Comparison of ENCODE assay signal across 17 cellular contexts in genomic region chr12:4505381-4505986, GRCh38. TPM values are rescaled to one million over a fixed set of nuclear protein-coding genes. Genes with fewer than 3 reads are reported as not detected.
DNase-seq lines count a peak whose midpoint lies in the region; ATAC-seq, FAIRE-seq and TF ChIP-seq lines count a peak whose summit lies in the region.
"Had no signal": no experiment of that assay in that cellular context is flagged by ENCODE, and none has a peak within 500 bp of the region (broad histone marks: within the 10 kb centered on the region; RNA-seq: fewer than 3 reads in every experiment).

No MANE protein-coding gene starts in this region.

- no peaks in the 10 kb centered on the region for H3K9me2 ChIP-seq in PC-3 (replicated peaks; ENCODE audit: low read length)

- no peaks in the 10 kb centered on the region for H3K27me3 Mint-ChIP-seq in CD4-positive, CD25-positive, alpha-beta regulatory T cell
- H3K27me3 Mint-ChIP-seq in HFFc6 (ENCODE audit: insufficient read depth): no peaks in the 10 kb centered on the region
- H3K27me3 Mint-ChIP-seq in astrocyte (ENCODE audit: low read depth, unreplicated experiment): no peaks in the 10 kb centered on the region
- H3K27me3 Mint-ChIP-seq: activated CD4-positive, alpha-beta T cell treated with anti-CD3 and anti-CD28 coated beads, Interleukin-2, amount 10 ng/mL, durations not matched to agents 7 days and 5 days had no signal

- H3F3A ChIP-seq in PC-3 (ENCODE audit: low read length, unreplicated experiment): no peaks in the 10 kb centered on the region

- no peak overlapping the region for H2BK15ac ChIP-seq in mesenchymal stem cell (ENCODE audit: low read depth, poor library complexity, severe bottlenecking)

- H3K27ac ChIP-seq in CD4-positive, CD25-positive, alpha-beta regulatory T cell (ENCODE audit: insufficient read depth, low read length, poor library complexity, severe bottlenecking): peak overlapping the region; percentile 74
- H3K27ac ChIP-seq in astrocyte (ENCODE audit: low read depth, low read length): peak overlapping the region; percentile 50
- H3K27ac ChIP-seq in mesenchymal stem cell (ENCODE audit: low read length, poor library complexity, severe bottlenecking): no peak overlapping the region
- no peak overlapping the region for H3K27ac ChIP-seq in PC-3 (ENCODE audit: low read length)

- no CpG with 5 or more reads among the region's 1 CpG for WGBS in mesenchymal stem cell

- intact Hi-C loops in PC-3 (cut with micrococcal nuclease): no loop called here

- CTCF ChIA-PET in PC-3 (lab: Charles Lee): no interaction called here

- H3K18ac ChIP-seq in mesenchymal stem cell (ENCODE audit: low read depth in 1 of 2, low read length in 2 of 2): no peak overlapping the region

- H2AFZ ChIP-seq in astrocyte (ENCODE audit: low read depth, low read length) (no peak overlapping the region), mesenchymal stem cell (ENCODE audit: low read depth, low read length) (no peak overlapping the region), PC-3 (ENCODE audit: low read length) (no peak overlapping the region)

- no peak overlapping the region for H3K14ac ChIP-seq in mesenchymal stem cell (ENCODE audit: low read length in 2 of 2)

- no peak overlapping the region for H2AK5ac ChIP-seq in mesenchymal stem cell (ENCODE audit: low read length, severe bottlenecking)

- H2BK5ac ChIP-seq in mesenchymal stem cell (ENCODE audit: low read depth, low read length, poor library complexity, severe bottlenecking): no peak overlapping the region

- H3K79me2 ChIP-seq in astrocyte (ENCODE audit: insufficient read depth, low read length) (no peaks in the 10 kb centered on the region), PC-3 (ENCODE audit: low read length) (no peaks in the 10 kb centered on the region)

- H3K4ac ChIP-seq in mesenchymal stem cell (ENCODE audit: low read depth in 1 of 2, low read length in 2 of 2): no peak overlapping the region

- no peak overlapping the region for H2BK12ac ChIP-seq in mesenchymal stem cell (ENCODE audit: low read length in 2 of 2)

- H3K4me2 ChIP-seq in astrocyte (ENCODE audit: low read length): peak overlapping the region; percentile 6
- H3K4me2 ChIP-seq in mesenchymal stem cell (ENCODE audit: low read length, poor library complexity, severe bottlenecking): no peak overlapping the region
- no peak overlapping the region for H3K4me2 ChIP-seq in PC-3 (ENCODE audit: low read length)

- H4K8ac ChIP-seq in mesenchymal stem cell (ENCODE audit: low read length): no peak overlapping the region

- H4K20me1 ChIP-seq in astrocyte (ENCODE audit: insufficient read depth, low read length) (no peaks in the 10 kb centered on the region), PC-3 (ENCODE audit: low read length) (no peaks in the 10 kb centered on the region)

- peaks cover 23% of the 10 kb centered on the region for H3K4me1 ChIP-seq in CD4-positive, CD25-positive, alpha-beta regulatory T cell (ENCODE audit: control insufficient read depth, insufficient read depth, low read length, poor library complexity, severe bottlenecking)
- H3K4me1 ChIP-seq in astrocyte (ENCODE audit: insufficient read depth, low read length): peaks cover 16% of the 10 kb centered on the region
- no peaks in the 10 kb centered on the region for H3K4me1 ChIP-seq in mesenchymal stem cell (ENCODE audit: control insufficient read depth, insufficient read depth, low read depth, low read length)
- H3K4me1 ChIP-seq in PC-3 (ENCODE audit: insufficient read depth, low read length): peaks cover 6% of the 10 kb centered on the region

- no peak overlapping the region for H3K4me3 ChIP-seq in CD4-positive, CD25-positive, alpha-beta regulatory T cell (ENCODE audit: low read depth, low read length)
- H3K4me3 ChIP-seq in astrocyte (ENCODE audit: insufficient read depth, low read depth, low read length) (no peak overlapping the region), mesenchymal stem cell (ENCODE audit: insufficient read depth in 1 of 2, low read depth in 1 of 2, low read length in 2 of 2) (no peak overlapping the region), PC-3 (ENCODE audit: low read length) (no peak overlapping the region)

- peak overlapping the region; percentile 1 to 82 (median 12) for H3K27ac Mint-ChIP-seq in CD4-positive, CD25-positive, alpha-beta regulatory T cell
- H3K27ac Mint-ChIP-seq in HFFc6 (peak overlapping the region; percentile 19; the same call in 1 of the 2 replicates), astrocyte (ENCODE audit: unreplicated experiment) (no peak overlapping the region)

- no peak for FAIRE-seq in astrocyte (lab: Jason Lieb, UNC)

- no TSS peak for BruUV-seq in PC-3 (replicated peaks; lab: Mats Ljungman, UMichigan)

- DNase-seq in CD4-positive, CD25-positive, alpha-beta regulatory T cell: no peak
- DNase-seq in HFFc6 (peak; percentile 51), astrocyte (ENCODE audit: low read depth) (peak; percentile 58), mesenchymal stem cell (peak; percentile 69), islet precursor cell (no peak), PC-3 (no peak), activated gamma-delta T cell treated with Interleukin-2 at 50 U/mL for 16 hours (no peak)
- no peak for DNase-seq in activated CD4-positive, CD25-positive, alpha-beta regulatory T cell (lab: John Stamatoyannopoulos, UW)
- DNase-seq: activated CD4-positive, alpha-beta T cell treated with anti-CD3 and anti-CD28 coated beads, Interleukin-2, amount 10 ng/mL, durations not matched to agents 7 days and 5 days; KBM-7; NCI-H2107; Right ventricle myocardium superior; small intestine; T1000 had no signal

- no peak for ATAC-seq in CD4-positive, CD25-positive, alpha-beta regulatory T cell (ENCODE audit: low read depth in 2 of 2)
- ATAC-seq in PC-3: no peak

- peaks cover 26% of the 10 kb centered on the region for H3K36me3 Mint-ChIP-seq in CD4-positive, CD25-positive, alpha-beta regulatory T cell
- H3K36me3 Mint-ChIP-seq in HFFc6 (ENCODE audit: low read depth) (peaks cover 14% of the 10 kb centered on the region), astrocyte (ENCODE audit: low read depth, unreplicated experiment) (peaks cover 10% of the 10 kb centered on the region)

- no peak overlapping the region for H2BK120ac ChIP-seq in mesenchymal stem cell (ENCODE audit: low read depth, low read length)

- peak overlapping the region in 3 of 4 donors; percentile 1 to 21 (median 2) for H3K4me3 Mint-ChIP-seq in CD4-positive, CD25-positive, alpha-beta regulatory T cell
- H3K4me3 Mint-ChIP-seq in HFFc6 (no peak overlapping the region), astrocyte (ENCODE audit: unreplicated experiment) (no peak overlapping the region)
- H3K4me3 Mint-ChIP-seq: activated CD4-positive, alpha-beta T cell treated with anti-CD3 and anti-CD28 coated beads, Interleukin-2, amount 10 ng/mL, durations not matched to agents 7 days and 5 days; neural crest cell had no signal

- peaks cover 1% of the 10 kb centered on the region for H3K79me1 ChIP-seq in mesenchymal stem cell (replicated peaks; ENCODE audit: low read length, poor library complexity, severe bottlenecking)

- TF ChIP-seq CTCF in HFFc6 (IDR thresholded peaks at IDR 0.05): no peak
- TF ChIP-seq CTCF in astrocyte (IDR thresholded peaks at IDR 0.05; ENCODE audit: insufficient read depth, low read depth, low read length): no peak
- TF ChIP-seq CTCF in PC-3 (conservative IDR thresholded peaks at IDR 0.05; ENCODE audit: low read depth, low read length): no peak

- H3K9me3 Mint-ChIP-seq in CD4-positive, CD25-positive, alpha-beta regulatory T cell: no peaks in the 10 kb centered on the region
- H3K9me3 Mint-ChIP-seq in HFFc6 (no peaks in the 10 kb centered on the region), astrocyte (ENCODE audit: unreplicated experiment) (no peaks in the 10 kb centered on the region)
- H3K9me3 Mint-ChIP-seq: activated CD4-positive, alpha-beta T cell treated with anti-CD3 and anti-CD28 coated beads, Interleukin-2, amount 10 ng/mL, durations not matched to agents 7 days and 5 days; neural crest cell had no signal

- no peak overlapping the region for H3K9ac ChIP-seq in astrocyte (ENCODE audit: low read length)
- no peak overlapping the region for H3K9ac ChIP-seq in mesenchymal stem cell (ENCODE audit: low read length)
- no peak overlapping the region for H3K9ac ChIP-seq in PC-3 (ENCODE audit: low read length)

- H3K23ac ChIP-seq in mesenchymal stem cell (ENCODE audit: low read length in 2 of 2): no peak overlapping the region

- peaks cover 17% of the 10 kb centered on the region for H3K36me3 ChIP-seq in CD4-positive, CD25-positive, alpha-beta regulatory T cell (ENCODE audit: control insufficient read depth, insufficient read depth, low read length)
- H3K36me3 ChIP-seq in astrocyte (ENCODE audit: insufficient read depth, low read length) (peaks cover 5% of the 10 kb centered on the region), mesenchymal stem cell (ENCODE audit: control insufficient read depth in 1 of 2, insufficient read depth in 2 of 2, low read depth in 1 of 2, low read length in 2 of 2) (peaks cover 0 to 53% of the 10 kb centered on the region in 2 experiments), PC-3 (ENCODE audit: low read depth, low read length) (no peaks in the 10 kb centered on the region; the same call in 1 of the 2 replicates)

- H3K9me3 ChIP-seq in CD4-positive, CD25-positive, alpha-beta regulatory T cell (ENCODE audit: control insufficient read depth in 2 of 2, low read length in 2 of 2): no peaks in the 10 kb centered on the region
- H3K9me3 ChIP-seq in astrocyte (ENCODE audit: insufficient read depth, low read depth, low read length) (no peaks in the 10 kb centered on the region), mesenchymal stem cell (ENCODE audit: control insufficient read depth, low read length) (no peaks in the 10 kb centered on the region), PC-3 (ENCODE audit: low read length) (no peaks in the 10 kb centered on the region)

- POLR2A ChIA-PET in PC-3 (lab: Charles Lee; ENCODE audit: unreplicated experiment): no interaction called here

- H3K4me1 Mint-ChIP-seq in CD4-positive, CD25-positive, alpha-beta regulatory T cell: peaks cover 19 to 29% (median 27%) of the 10 kb centered on the region in 4 donors
- H3K4me1 Mint-ChIP-seq in HFFc6 (ENCODE audit: low read depth) (peaks cover 25% of the 10 kb centered on the region), astrocyte (ENCODE audit: low read depth, unreplicated experiment) (peaks cover 6% of the 10 kb centered on the region)

- H3K27me3 ChIP-seq in CD4-positive, CD25-positive, alpha-beta regulatory T cell (ENCODE audit: control insufficient read depth, insufficient read depth, low read length): no peaks in the 10 kb centered on the region
- H3K27me3 ChIP-seq in astrocyte (ENCODE audit: insufficient read depth, low read length) (no peaks in the 10 kb centered on the region), mesenchymal stem cell (ENCODE audit: control insufficient read depth in 1 of 2, insufficient read depth in 1 of 2, low read length in 2 of 2) (no peaks in the 10 kb centered on the region), PC-3 (ENCODE audit: low read length) (no peaks in the 10 kb centered on the region)

- H4K91ac ChIP-seq in mesenchymal stem cell (ENCODE audit: low read length): no peak overlapping the region

RNA-seq across cellular contexts. Expression of gene RAD51AP1, which starts 33.2 kb away (rescaled TPM):
- 1.9 TPM for total RNA-seq in CD4-positive, CD25-positive, alpha-beta regulatory T cell
- polyA plus RNA-seq in CD4-positive, CD25-positive, alpha-beta regulatory T cell: 1 to 10 TPM; 1.1 to 5.7 (median 3.2) TPM
- total RNA-seq in HFFc6 (2021; fragmentation: NEBNext Ultra II Directional; extraction: Animal tissue kit (Norgen Biotek cat#: 25700)): 10 to 100 TPM in 5 of 6 experiments, 1 to 10 TPM in 1; 9.3 to 20.2 (median 18.0) TPM
- 2.7 and 5.3 TPM in 2 replicates for total RNA-seq in astrocyte
- polyA plus RNA-seq in mesenchymal stem cell (2013, experiment 1 of 2): 5.9 TPM
- polyA plus RNA-seq in mesenchymal stem cell (2013, experiment 2 of 2): 5.6 TPM
- total RNA-seq in PC-3 (2014; rRNA removed): 15.9 and 24.7 TPM in 2 replicates

RNA-seq across cellular contexts. Expression of gene DYRK4, which starts 56.5 kb away (rescaled TPM):
- 11.4 TPM for total RNA-seq in CD4-positive, CD25-positive, alpha-beta regulatory T cell
- 10 to 100 TPM; 33.2 to 43.1 (median 37.7) TPM for polyA plus RNA-seq in CD4-positive, CD25-positive, alpha-beta regulatory T cell
- 10 to 100 TPM; 35.4 to 47.0 (median 41.1) TPM for total RNA-seq in HFFc6 (2021; fragmentation: NEBNext Ultra II Directional; extraction: Animal tissue kit (Norgen Biotek cat#: 25700))
- 33.9 and 40.0 TPM in 2 replicates for total RNA-seq in astrocyte
- polyA plus RNA-seq in mesenchymal stem cell (2013, experiment 1 of 2): 38.1 TPM
- 37.1 TPM for polyA plus RNA-seq in mesenchymal stem cell (2013, experiment 2 of 2)
- 49.4 and 58.6 TPM in 2 replicates for total RNA-seq in PC-3 (2014; rRNA removed)

RNA-seq across cellular contexts. Expression of gene FGF6, which starts 59.9 kb away (rescaled TPM):
- total RNA-seq in CD4-positive, CD25-positive, alpha-beta regulatory T cell: not detected
- polyA plus RNA-seq in CD4-positive, CD25-positive, alpha-beta regulatory T cell: not detected
- not detected for total RNA-seq in HFFc6 (2021; fragmentation: NEBNext Ultra II Directional; extraction: Animal tissue kit (Norgen Biotek cat#: 25700))
- not detected in 2 replicates for total RNA-seq in astrocyte
- not detected for polyA plus RNA-seq in mesenchymal stem cell (2013, experiment 1 of 2)
- not detected for polyA plus RNA-seq in mesenchymal stem cell (2013, experiment 2 of 2)
- total RNA-seq in PC-3 (2014; rRNA removed): not detected in 2 replicates
- total RNA-seq: activated CD4-positive, alpha-beta T cell treated with anti-CD3 and anti-CD28 coated beads, Interleukin-2, amount 10 ng/mL, durations not matched to agents 7 days and 5 days; cardiac septum; lower leg skin; neural crest cell; Right ventricle myocardium superior had no signal
- polyA plus RNA-seq: small intestine had no signal

Comparison
In these comparisons a context has a peak if more than half of its experiments do, and no peak if none do; other contexts are left out.
1. DNase-seq: peak in HFFc6 (single experiment), astrocyte (single experiment) and mesenchymal stem cell (single experiment); none in CD4-positive, CD25-positive, alpha-beta regulatory T cell (0 of 3), islet precursor cell (single experiment), PC-3 (single experiment), activated gamma-delta T cell treated with Interleukin-2 at 50 U/mL for 16 hours (single experiment) and activated CD4-positive, CD25-positive, alpha-beta regulatory T cell (0 of 4).
2. H3K27ac ChIP-seq: peak in CD4-positive, CD25-positive, alpha-beta regulatory T cell (single experiment) and astrocyte (single experiment); none in mesenchymal stem cell (single experiment) and PC-3 (single experiment).
3. H3K4me3 Mint-ChIP-seq: peak in CD4-positive, CD25-positive, alpha-beta regulatory T cell (3 of 4); none in HFFc6 (single experiment) and astrocyte (single experiment).